17 cellular contexts compared by ENCODE assay signal in genomic region chr10:25815999-25816768, GRCh38.
DNase-seq lines count a peak whose midpoint lies in the region; ATAC-seq and TF ChIP-seq lines count a peak whose summit lies in the region.
"Had no signal": no experiment of that assay in that cellular context is flagged by ENCODE, and none has a peak within 500 bp of the region (broad histone marks: within the 10 kb centered on the region; RNA-seq: fewer than 3 reads in every experiment).

No MANE protein-coding gene starts in this region.

- H3K4me3 ChIP-seq in BLaER1 = no peak overlapping the region
- H3K4me3 ChIP-seq in MM.1S (ENCODE audit: low read length) = no peak overlapping the region
- peak overlapping the region; percentile 28 for H3K4me3 ChIP-seq in OCI-LY1 (ENCODE audit: low read depth, low read length, poor library complexity, severe bottlenecking)
- H3K4me3 ChIP-seq in fibroblast of the aortic adventitia (ENCODE audit: low read depth, low read length) = no peak overlapping the region
- H3K4me3 ChIP-seq: hepatocyte, stomach had no signal

- peaks cover 4% of the 10 kb centered on the region for H3K27me3 Mint-ChIP-seq in activated naive CD4-positive, alpha-beta T cell treated with anti-CD3 and anti-CD28 coated beads for 36 hours (ENCODE audit: low read depth)

- peaks cover 19% of the 10 kb centered on the region; the same call in 1 of the 2 replicates for H3F3A ChIP-seq in MM.1S (ENCODE audit: insufficient read depth, low read length)
- H3F3A ChIP-seq in OCI-LY1 (ENCODE audit: insufficient read depth, low read length) = no peaks in the 10 kb centered on the region

- H3K9me2 ChIP-seq in MM.1S (replicated peaks; ENCODE audit: insufficient read depth, low read length) (no peaks in the 10 kb centered on the region), OCI-LY1 (ENCODE audit: low read depth, low read length) (no peaks in the 10 kb centered on the region)

- no peak overlapping the region for H3K4me3 Mint-ChIP-seq in activated naive CD4-positive, alpha-beta T cell treated with anti-CD3 and anti-CD28 coated beads for 36 hours
- H3K4me3 Mint-ChIP-seq: activated B cell treated with CpG ODN at 0.5 μM for 24 hours; CD8-positive, alpha-beta T cell had no signal

- no peak for TF ChIP-seq CTCF in MM.1S (IDR thresholded peaks at IDR 0.05; ENCODE audit: low read length)
- no peak for TF ChIP-seq CTCF in OCI-LY1 (IDR thresholded peaks at IDR 0.05; ENCODE audit: low read length)
- no peak for TF ChIP-seq CTCF in fibroblast of the aortic adventitia (IDR thresholded peaks at IDR 0.05; ENCODE audit: insufficient read depth, low read length)

- H3K27ac ChIP-seq in BLaER1 (no peak overlapping the region), MM.1S (ENCODE audit: low read length) (peak overlapping the region; percentile 60; the same call in 1 of the 2 replicates), OCI-LY1 (ENCODE audit: low read depth, low read length, poor library complexity, severe bottlenecking) (peak overlapping the region; percentile 99)
- H3K27ac ChIP-seq: hepatocyte, neutrophil, stomach had no signal

- no peaks in the 10 kb centered on the region for H3K36me3 Mint-ChIP-seq in activated naive CD4-positive, alpha-beta T cell treated with anti-CD3 and anti-CD28 coated beads for 36 hours (ENCODE audit: low read depth)
- H3K36me3 Mint-ChIP-seq: CD8-positive, alpha-beta T cell had no signal

- H3K4me2 ChIP-seq in BLaER1 (peak overlapping the region; percentile 65), MM.1S (ENCODE audit: low read depth, low read length) (peak overlapping the region; percentile 25; the same call in 1 of the 2 replicates), OCI-LY1 (ENCODE audit: low read length) (peak overlapping the region; percentile 49)
- H3K4me2 ChIP-seq: hepatocyte had no signal

- ATAC-seq in GM21360 (IDR thresholded peaks at IDR 0.05; ENCODE audit: unreplicated experiment) (no peak), GM21367 (IDR thresholded peaks at IDR 0.05; ENCODE audit: unreplicated experiment) (no peak)
- ATAC-seq: CD8-positive, alpha-beta T cell; HCT116 had no signal

- no peak overlapping the region for H3K27ac Mint-ChIP-seq in activated naive CD4-positive, alpha-beta T cell treated with anti-CD3 and anti-CD28 coated beads for 36 hours
- H3K27ac Mint-ChIP-seq: activated B cell treated with CpG ODN at 0.5 μM for 24 hours; CD8-positive, alpha-beta T cell had no signal

- intact Hi-C loops in activated naive CD4-positive, alpha-beta T cell treated with anti-CD3 and anti-CD28 coated beads for 36 hours (cut with micrococcal nuclease) = no loop called here

- peak; percentile 80 for DNase-seq in MM.1S
- DNase-seq in fibroblast of the aortic adventitia (ENCODE audit: low read depth) = peak; percentile 12
- no peak for DNase-seq in stimulated activated naive CD4-positive, alpha-beta T cell treated with Interleukin-2 at 50 U/mL for 16 hours (lab: John Stamatoyannopoulos, UW)
- no peak for DNase-seq in activated naive CD4-positive, alpha-beta T cell treated with anti-CD3 and anti-CD28 coated beads for 36 hours
- DNase-seq: activated B cell treated with CpG ODN at 0.5 μM for 24 hours; CD8-positive, alpha-beta T cell; EL; NCI-H187 treated with DMSO at 0.1 percent for 48 hours; NCI-H524 treated with DMSO at 0.1 percent for 48 hours; stomach had no signal

- no peaks in the 10 kb centered on the region for H3K4me1 Mint-ChIP-seq in activated naive CD4-positive, alpha-beta T cell treated with anti-CD3 and anti-CD28 coated beads for 36 hours (ENCODE audit: low read depth)

- no peaks in the 10 kb centered on the region for H3K9me3 ChIP-seq in BLaER1
- H3K9me3 ChIP-seq in MM.1S (replicated peaks; ENCODE audit: insufficient read depth, low read length) = no peaks in the 10 kb centered on the region
- H3K9me3 ChIP-seq in OCI-LY1 (ENCODE audit: low read length) = no peaks in the 10 kb centered on the region
- H3K9me3 ChIP-seq: neutrophil had no signal

- H3K4me1 ChIP-seq in BLaER1 (peaks cover 41% of the 10 kb centered on the region), MM.1S (ENCODE audit: low read length) (peaks cover 27% of the 10 kb centered on the region), OCI-LY1 (ENCODE audit: insufficient read depth, low read length, severe bottlenecking) (peaks cover 64% of the 10 kb centered on the region)
- H3K4me1 ChIP-seq: stomach had no signal

- no peaks in the 10 kb centered on the region for H3K27me3 ChIP-seq in BLaER1
- H3K27me3 ChIP-seq in MM.1S (replicated peaks; ENCODE audit: insufficient read depth, low read length) = no peaks in the 10 kb centered on the region
- no peaks in the 10 kb centered on the region for H3K27me3 ChIP-seq in OCI-LY1 (ENCODE audit: insufficient read depth, low read length)
- H3K27me3 ChIP-seq: hepatocyte, neutrophil, stomach had no signal

- H2AFZ ChIP-seq in MM.1S (ENCODE audit: low read length) (peak overlapping the region; percentile 11; the same call in 1 of the 2 replicates), OCI-LY1 (ENCODE audit: low read length) (0 out of 2 replicates have a peak overlapping the region, but pooled peaks have one; percentile 47)
- H2AFZ ChIP-seq: hepatocyte had no signal

- H3K36me3 ChIP-seq in BLaER1 (no peaks in the 10 kb centered on the region), MM.1S (replicated peaks; ENCODE audit: insufficient read depth, low read length) (no peaks in the 10 kb centered on the region), OCI-LY1 (ENCODE audit: insufficient read depth, low read length) (no peaks in the 10 kb centered on the region)
- H3K36me3 ChIP-seq: neutrophil, stomach had no signal

- H3K9me3 Mint-ChIP-seq in activated naive CD4-positive, alpha-beta T cell treated with anti-CD3 and anti-CD28 coated beads for 36 hours = no peaks in the 10 kb centered on the region
- H3K9me3 Mint-ChIP-seq: activated B cell treated with CpG ODN at 0.5 μM for 24 hours; CD8-positive, alpha-beta T cell had no signal

- H3K9ac ChIP-seq in BLaER1 (no peak overlapping the region), MM.1S (ENCODE audit: low read length) (no peak overlapping the region), OCI-LY1 (ENCODE audit: low read length) (peak overlapping the region; percentile 50; the same call in 1 of the 2 replicates)

- H4K20me1 ChIP-seq in BLaER1 = no peaks in the 10 kb centered on the region
- no peaks in the 10 kb centered on the region for H4K20me1 ChIP-seq in MM.1S (ENCODE audit: insufficient read depth, low read length)
- no peaks in the 10 kb centered on the region for H4K20me1 ChIP-seq in OCI-LY1 (ENCODE audit: insufficient read depth, low read length)

- H3K79me2 ChIP-seq in MM.1S (ENCODE audit: low read length) (no peaks in the 10 kb centered on the region), OCI-LY1 (ENCODE audit: insufficient read depth, low read length) (no peaks in the 10 kb centered on the region)
- H3K79me2 ChIP-seq: hepatocyte had no signal

- CTCF ChIA-PET in activated naive CD4-positive, alpha-beta T cell treated with anti-CD3 and anti-CD28 coated beads for 36 hours (lab: Charles Lee) = interaction anchor here (0.6 to 1.0 kb wide), 2 partner anchors 53 to 913 kb away, joined by 4 to 6 read pairs; no protein-coding TSS in a partner anchor

Comparison
In these comparisons a context has a peak if more than half of its experiments do, and no peak if none do; other contexts are left out.
1. DNase-seq: peak in MM.1S (single experiment) and fibroblast of the aortic adventitia (single experiment); none in stimulated activated naive CD4-positive, alpha-beta T cell treated with Interleukin-2 at 50 U/mL for 16 hours (single experiment) and activated naive CD4-positive, alpha-beta T cell treated with anti-CD3 and anti-CD28 coated beads for 36 hours (single experiment).
2. Peak in every context shown above with its lines, with median percentiles within 50 percentile points of each other: H3K4me2 ChIP-seq.